In the genomic region with DNA sequence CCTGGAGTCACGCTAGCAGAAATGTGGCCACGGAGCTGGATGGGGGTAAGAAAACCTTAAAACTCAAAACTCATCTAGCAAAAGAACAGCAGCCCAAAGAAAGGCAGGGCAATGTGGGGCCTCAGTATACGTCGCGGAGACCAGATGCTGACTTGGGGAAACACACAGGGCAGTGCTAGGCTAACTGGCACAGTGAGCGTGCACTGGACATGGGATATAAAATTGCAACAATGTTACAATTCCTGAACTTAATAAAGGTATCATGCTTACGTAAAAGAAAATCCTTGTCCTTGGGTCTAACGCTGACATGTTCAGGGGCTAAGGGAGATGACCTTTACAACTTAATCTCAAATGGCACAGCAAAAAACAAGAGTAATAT, we compare ENCODE assay signal across 22 cellular contexts. TPM values are rescaled to one million over a fixed set of nuclear protein-coding genes. Genes with fewer than 3 reads are reported as not detected.
A peak's percentile ranks its signal among the peaks of the same experiment; 100 is the strongest.
DNase-seq lines count a peak whose midpoint lies in the region; ATAC-seq, FAIRE-seq and TF ChIP-seq lines count a peak whose summit lies in the region.
"Had no signal": no experiment of that assay in that cellular context is flagged by ENCODE, and none has a peak within 500 bp of the region (broad histone marks: within the 10 kb centered on the region; RNA-seq: fewer than 3 reads in every experiment).

No MANE protein-coding gene starts in this region.

- in situ Hi-C loops in HepG2 (cut with HindIII; ENCODE audit: extremely low pct_ligation_motif_present, low pct_unique_long_range_greater_than_20kb), result no loop called here

- no peaks in the 10 kb centered on the region for H3K79me2 ChIP-seq in HepG2 (ENCODE audit: insufficient read depth, low read length)
- peaks cover 29% of the 10 kb centered on the region for H3K79me2 ChIP-seq in hepatocyte

- H3K4me1 ChIP-seq in HepG2 (ENCODE audit: insufficient read depth, low read length) (peaks cover 13% of the 10 kb centered on the region), right lobe of liver (peaks cover 0 to 4% (median 0%) of the 10 kb centered on the region in 4 donors), gastroesophageal sphincter (peaks cover 14 to 100% (median 41%) of the 10 kb centered on the region in 3 donors), sigmoid colon (peaks cover 0 to 100% (median 96%) of the 10 kb centered on the region in 4 donors), hepatocyte (ENCODE audit: insufficient read depth) (peaks cover 23% of the 10 kb centered on the region)
- H3K4me1 ChIP-seq in CD8-positive, alpha-beta T cell (ENCODE audit: insufficient read depth, low read length), result no peaks in the 10 kb centered on the region

- H3K36me3 ChIP-seq in HepG2 (replicated peaks in 1 of 2; ENCODE audit: control insufficient read depth in 1 of 2, insufficient read depth in 2 of 2, low read length in 2 of 2) (no peaks in the 10 kb centered on the region), right lobe of liver (no peaks in the 10 kb centered on the region), gastroesophageal sphincter (peaks cover 0 to 5% of the 10 kb centered on the region in 2 donors), sigmoid colon (peaks cover 0 to 8% (median 3%) of the 10 kb centered on the region in 4 donors), hepatocyte (replicated peaks; ENCODE audit: insufficient read depth, low read depth) (no peaks in the 10 kb centered on the region)
- H3K36me3 ChIP-seq in CD8-positive, alpha-beta T cell (ENCODE audit: insufficient read depth, low read length), result no peaks in the 10 kb centered on the region
- H3K36me3 ChIP-seq: vagina had no signal

- H3K4me1 Mint-ChIP-seq in CD8-positive, alpha-beta T cell (ENCODE audit: low read depth), result no peaks in the 10 kb centered on the region
- H3K4me1 Mint-ChIP-seq: CD8-positive, alpha-beta memory T cell had no signal

- H3K27me3 ChIP-seq in HepG2 (ENCODE audit: control insufficient read depth in 1 of 2, insufficient read depth in 2 of 2, low read length in 2 of 2) (peaks cover 3 to 30% of the 10 kb centered on the region in 2 experiments; a peak in 2 of 5 replicates), right lobe of liver (no peaks in the 10 kb centered on the region), gastroesophageal sphincter (no peaks in the 10 kb centered on the region), sigmoid colon (no peaks in the 10 kb centered on the region), hepatocyte (no peaks in the 10 kb centered on the region)
- H3K27me3 ChIP-seq in CD8-positive, alpha-beta T cell (ENCODE audit: insufficient read depth, low read length), result no peaks in the 10 kb centered on the region
- H3K27me3 ChIP-seq: vagina had no signal

- intact Hi-C loops in HepG2 (cut with micrococcal nuclease; ENCODE audit: unreplicated experiment), result no loop called here
- intact Hi-C loops in right lobe of liver (cut with DNase I), result no loop called here
- intact Hi-C loops in sigmoid colon (cut with DNase I), result no loop called here
- intact Hi-C loops in CD8-positive, alpha-beta T cell (cut with DNase I, micrococcal nuclease), result no loop called here

- H3K27me3 Mint-ChIP-seq in CD8-positive, alpha-beta T cell (ENCODE audit: low read depth), result peaks cover 18% of the 10 kb centered on the region

- H3K27ac ChIP-seq in HepG2 (ENCODE audit: extremely low read length, insufficient read depth, low read length) (no peak overlapping the region), right lobe of liver (peak overlapping the region in 1 of 3 donors; percentile 22), gastroesophageal sphincter (peak overlapping the region in 3 of 4 donors; percentile 73 to 84 (median 73)), sigmoid colon (peak overlapping the region; percentile 70 to 98 (median 78)), hepatocyte (no peak overlapping the region)
- H3K27ac ChIP-seq in CD8-positive, alpha-beta T cell (ENCODE audit: low read depth, low read length), result no peak overlapping the region
- H3K27ac ChIP-seq: GM23248, vagina had no signal

- CTCF ChIA-PET in HepG2 (lab: Yijun Ruan, JAX; ENCODE audit: low intra/inter-chr PET ratio, low total read pairs), result no interaction called here
- CTCF ChIA-PET in CD8-positive, alpha-beta T cell (lab: Charles Lee), result no interaction called here

- no peak overlapping the region for H3K4me3 ChIP-seq in HepG2 (replicated peaks in 1 of 3; ENCODE audit: insufficient read depth in 1 of 3, low read depth in 2 of 3, low read length in 3 of 3)
- no peak overlapping the region for H3K4me3 ChIP-seq in right lobe of liver
- H3K4me3 ChIP-seq in gastroesophageal sphincter, result peak overlapping the region in 1 of 2 donors; percentile 9
- no peak overlapping the region for H3K4me3 ChIP-seq in sigmoid colon
- H3K4me3 ChIP-seq in hepatocyte, result no peak overlapping the region
- no peak overlapping the region for H3K4me3 ChIP-seq in CD8-positive, alpha-beta T cell (ENCODE audit: low read depth, low read length)
- H3K4me3 ChIP-seq: GM23248, K562, mucosa of descending colon had no signal

- POLR2A ChIA-PET in HepG2 (lab: Yijun Ruan, JAX), result no interaction called here
- POLR2A ChIA-PET in CD8-positive, alpha-beta T cell (lab: Charles Lee), result no interaction called here

- H3K9me2 ChIP-seq in hepatocyte (replicated peaks; ENCODE audit: insufficient read depth), result no peaks in the 10 kb centered on the region

- TF ChIP-seq EP300 in HepG2 (IDR thresholded peaks at IDR 0.05; ENCODE audit: low read depth in 2 of 2, low read length in 2 of 2), result no peak
- TF ChIP-seq EP300 in HepG2 (CRISPR knock-in tag; IDR thresholded peaks at IDR 0.05; ENCODE audit: borderline replicate concordance), result no peak
- TF ChIP-seq EP300 in gastroesophageal sphincter (IDR thresholded peaks at IDR 0.05), result no peak
- TF ChIP-seq EP300 in sigmoid colon (IDR thresholded peaks at IDR 0.05), result no peak

- H3K9me3 ChIP-seq in HepG2 (ENCODE audit: low read length) (no peaks in the 10 kb centered on the region), right lobe of liver (no peaks in the 10 kb centered on the region), gastroesophageal sphincter (no peaks in the 10 kb centered on the region), sigmoid colon (no peaks in the 10 kb centered on the region), hepatocyte (ENCODE audit: low read depth) (no peaks in the 10 kb centered on the region)
- H3K9me3 ChIP-seq in CD8-positive, alpha-beta T cell (ENCODE audit: low read length), result no peaks in the 10 kb centered on the region
- H3K9me3 ChIP-seq: mucosa of descending colon, vagina had no signal

- 60% methylated on average over 8 of the region's 8 CpGs for WGBS in HepG2 (ENCODE audit: low lambda C conversion rate)
- WGBS in right lobe of liver (ENCODE audit: insufficient coverage, low coverage, low lambda C conversion rate, missing lambda C conversion rate), result 71% methylated on average over 6 of the region's 8 CpGs
- 60 to 64% methylated on average over 6 of the region's 8 CpGs for WGBS in gastroesophageal sphincter (ENCODE audit: low coverage in 1 of 2), 2 donors
- WGBS in sigmoid colon, 2 donors, result 91 to 93% methylated on average over 8 of the region's 8 CpGs
- 87% methylated on average over 8 of the region's 8 CpGs for WGBS in hepatocyte (ENCODE audit: low lambda C conversion rate, missing lambda C conversion rate)

- no peak overlapping the region for H3K4me3 Mint-ChIP-seq in CD8-positive, alpha-beta T cell
- H3K4me3 Mint-ChIP-seq: CD8-positive, alpha-beta memory T cell had no signal

- H2AFZ ChIP-seq in HepG2 (ENCODE audit: low read length), result no peak overlapping the region
- no peak overlapping the region for H2AFZ ChIP-seq in hepatocyte
- H2AFZ ChIP-seq: GM23248 had no signal

- TF ChIP-seq CTCF in HepG2 (CRISPR knock-in tag; IDR thresholded peaks at IDR 0.05) (no peak), right lobe of liver (IDR thresholded peaks at IDR 0.05) (no peak), gastroesophageal sphincter (IDR thresholded peaks at IDR 0.05) (no peak), sigmoid colon (IDR thresholded peaks at IDR 0.05) (no peak), hepatocyte (IDR thresholded peaks at IDR 0.05; ENCODE audit: poor library complexity) (no peak)
- no peak for TF ChIP-seq CTCF in CD8-positive, alpha-beta T cell (IDR thresholded peaks at IDR 0.05)

- no peak overlapping the region for H3K27ac Mint-ChIP-seq in CD8-positive, alpha-beta T cell
- H3K27ac Mint-ChIP-seq: CD8-positive, alpha-beta memory T cell had no signal

- no TSS peak for BruUV-seq in HepG2 (replicated peaks; lab: Mats Ljungman, UMichigan)

- ATAC-seq in HepG2 (no peak), right lobe of liver (no peak), gastroesophageal sphincter (no peak), HG02840 (IDR thresholded peaks at IDR 0.05; ENCODE audit: low FRiP score, unreplicated experiment) (no peak)
- ATAC-seq in CD8-positive, alpha-beta T cell, result no peak
- ATAC-seq: K562, mucosa of descending colon had no signal

- DNase-seq in HepG2 (ENCODE audit: low spot score) (no peak), right lobe of liver (no peak), sigmoid colon (no peak), hepatocyte (ENCODE audit: low spot score) (no peak), SHP77 (lab: John Stamatoyannopoulos, UW) (no peak)
- DNase-seq in CD8-positive, alpha-beta T cell, result no peak
- DNase-seq: activated CD4-positive, alpha-beta T cell treated with anti-CD3 and anti-CD28 coated beads for 1 hour; activated effector memory CD4-positive, alpha-beta T cell treated with Interleukin-2 at 50 U/mL for 16 hours; amniotic stem cell; CD8-positive, alpha-beta memory T cell; DMS79 treated with DMSO at 0.1 percent for 48 hours; glutamatergic neuron; GM23248; mucosa of descending colon; MV-4-11; NCI-H526 treated with DMSO at 0.1 percent for 48 hours; SIG-M5 had no signal

- no peaks in the 10 kb centered on the region for H4K20me1 ChIP-seq in HepG2 (ENCODE audit: insufficient read depth, low read length)
- no peaks in the 10 kb centered on the region for H4K20me1 ChIP-seq in hepatocyte (ENCODE audit: insufficient read depth, poor library complexity, severe bottlenecking)

- TF ChIP-seq RAD21 in HepG2 (CRISPR knock-in tag; IDR thresholded peaks at IDR 0.05), result no peak

- no peaks in the 10 kb centered on the region for H3K36me3 Mint-ChIP-seq in CD8-positive, alpha-beta T cell
- H3K36me3 Mint-ChIP-seq: CD8-positive, alpha-beta memory T cell had no signal

- no peak for TF ChIP-seq POLR2A in HepG2 (IDR thresholded peaks at IDR 0.05; ENCODE audit: insufficient read depth in 1 of 2, low read depth in 2 of 2, low read length in 2 of 2)
- no peak for TF ChIP-seq POLR2A in right lobe of liver (IDR thresholded peaks at IDR 0.05)
- TF ChIP-seq POLR2A in gastroesophageal sphincter (IDR thresholded peaks at IDR 0.05), result no peak
- TF ChIP-seq POLR2A in sigmoid colon (IDR thresholded peaks at IDR 0.05), result no peak

- H3K4me2 ChIP-seq in HepG2 (ENCODE audit: low read depth, low read length), result no peak overlapping the region
- H3K4me2 ChIP-seq in hepatocyte, result no peak overlapping the region

- H3K9ac ChIP-seq in HepG2 (ENCODE audit: insufficient read depth, low read depth, low read length), result no peak overlapping the region
- H3K9ac ChIP-seq: GM23248 had no signal

- no peaks in the 10 kb centered on the region for H3K9me3 Mint-ChIP-seq in CD8-positive, alpha-beta T cell
- H3K9me3 Mint-ChIP-seq: CD8-positive, alpha-beta memory T cell had no signal

- FAIRE-seq in HepG2 (lab: Jason Lieb, UNC), result no peak
- FAIRE-seq: islet of Langerhans, K562 had no signal

RNA-seq across cellular contexts. Expression of a gene that starts 40.5 kb away (rescaled TPM):
- total RNA-seq in HepG2 (2016; rRNA removed; fragmentation: Illumina TruSeq; extraction: Trizol) (not detected in 2 replicates), right lobe of liver (10 to 100 TPM in 5 of 6 experiments, 1 to 10 TPM in 1; 8.0 to 89.8 (median 41.1) TPM), gastroesophageal sphincter (100 to 1,000 TPM; 278 to 618 (median 440) TPM), sigmoid colon (100 to 1,000 TPM; 235 to 598 (median 350) TPM), hepatocyte (223 and 269 TPM in 2 replicates)
- total RNA-seq in HepG2 (2016; cell fraction: cytosol; rRNA removed; fragmentation: Illumina TruSeq; extraction: Trizol; ENCODE audit: low read depth), result not detected in 2 replicates
- total RNA-seq in HepG2 (2016; cell fraction: insoluble cytoplasmic fraction; rRNA removed; fragmentation: Illumina TruSeq; extraction: Trizol), result not detected in 2 replicates
- total RNA-seq in HepG2 (2016; cell fraction: membrane; rRNA removed; fragmentation: Illumina TruSeq; extraction: Trizol), result not detected in 2 replicates
- not detected in 2 replicates for total RNA-seq in HepG2 (2016; cell fraction: nucleus; rRNA removed; fragmentation: Illumina TruSeq; extraction: Trizol)
- polyA plus RNA-seq in HepG2 (2011; rRNA removed) (0.03 TPM in 1 of 2 replicates, not detected in the other), sigmoid colon (10 to 100 TPM in 2 of 3 donors, 1 to 10 TPM in 1; 9.2 to 60.5 (median 10.8) TPM), hepatocyte (138 and 140 TPM in 2 replicates)
- not detected in 2 replicates for polyA plus RNA-seq in HepG2 (2011; cell fraction: cytosol; rRNA removed)
- 0.05 TPM in 1 of 2 replicates, not detected in the other for polyA plus RNA-seq in HepG2 (2011; cell fraction: nucleus; rRNA removed)
- polyA plus RNA-seq in HepG2 (2012), result not detected in 2 replicates
- polyA plus RNA-seq in HepG2 (2016; cell fraction: cytosol; fragmentation: Illumina TruSeq; extraction: Trizol; ENCODE audit: low read depth), result not detected in 2 replicates
- polyA plus RNA-seq in HepG2 (2016; cell fraction: insoluble cytoplasmic fraction; fragmentation: Illumina TruSeq; extraction: Trizol; ENCODE audit: low read depth), result not detected in 2 replicates
- polyA plus RNA-seq in HepG2 (2016; cell fraction: membrane; fragmentation: Illumina TruSeq; extraction: Trizol; ENCODE audit: low read depth), result not detected in 2 replicates
- polyA plus RNA-seq in HepG2 (2016; cell fraction: nucleus; fragmentation: Illumina TruSeq; extraction: Trizol; ENCODE audit: insufficient read depth, low read depth), result not detected in 2 replicates
- polyA minus RNA-seq in HepG2 (2011; rRNA and poly(A)+ RNA removed; ENCODE audit: low replicate concordance), result 10.2 TPM in 1 of 2 replicates, not detected in the other
- polyA minus RNA-seq in HepG2 (2011; cell fraction: cytosol; rRNA and poly(A)+ RNA removed), result not detected in 2 replicates
- polyA minus RNA-seq in HepG2 (2011; cell fraction: nucleus; rRNA and poly(A)+ RNA removed), result 0.13 TPM in 1 of 2 replicates, not detected in the other
- not detected for total RNA-seq in CD8-positive, alpha-beta T cell
- total RNA-seq: CD8-positive, alpha-beta memory T cell had no signal
- polyA plus RNA-seq: CD8-positive, alpha-beta memory T cell; K562 had no signal

RNA-seq across cellular contexts. Expression of a gene that starts 40.7 kb away (rescaled TPM):
- total RNA-seq in HepG2 (2016; rRNA removed; fragmentation: Illumina TruSeq; extraction: Trizol) (0.15 and 0.22 TPM in 2 replicates), right lobe of liver (10 to 100 TPM in 5 of 6 experiments, 1 to 10 TPM in 1; 8.4 to 65.8 (median 42.5) TPM), gastroesophageal sphincter (100 to 1,000 TPM; 478 to 945 (median 543) TPM), sigmoid colon (1,000 to 10,000 TPM in 1 of 4 donors, 100 to 1,000 TPM in 3; 306 to 1,039 (median 489) TPM), hepatocyte (126 and 171 TPM in 2 replicates)
- total RNA-seq in HepG2 (2016; cell fraction: cytosol; rRNA removed; fragmentation: Illumina TruSeq; extraction: Trizol; ENCODE audit: low read depth), result not detected in 2 replicates
- 0.15 and 0.35 TPM in 2 replicates for total RNA-seq in HepG2 (2016; cell fraction: insoluble cytoplasmic fraction; rRNA removed; fragmentation: Illumina TruSeq; extraction: Trizol)
- total RNA-seq in HepG2 (2016; cell fraction: membrane; rRNA removed; fragmentation: Illumina TruSeq; extraction: Trizol), result not detected in 2 replicates
- total RNA-seq in HepG2 (2016; cell fraction: nucleus; rRNA removed; fragmentation: Illumina TruSeq; extraction: Trizol), result 1.3 TPM in 1 of 2 replicates, not detected in the other
- polyA plus RNA-seq in HepG2 (2011; rRNA removed) (1.0 and 1.9 TPM in 2 replicates), sigmoid colon (10 to 100 TPM; 24.0 to 83.5 (median 25.2) TPM), hepatocyte (220 and 221 TPM in 2 replicates)
- polyA plus RNA-seq in HepG2 (2011; cell fraction: cytosol; rRNA removed), result 0.56 and 1.6 TPM in 2 replicates
- 1.2 and 4.2 TPM in 2 replicates for polyA plus RNA-seq in HepG2 (2011; cell fraction: nucleus; rRNA removed)
- 0.25 and 0.92 TPM in 2 replicates for polyA plus RNA-seq in HepG2 (2012)
- 0.21 TPM in 1 of 2 replicates, not detected in the other for polyA plus RNA-seq in HepG2 (2016; cell fraction: cytosol; fragmentation: Illumina TruSeq; extraction: Trizol; ENCODE audit: low read depth)
- polyA plus RNA-seq in HepG2 (2016; cell fraction: insoluble cytoplasmic fraction; fragmentation: Illumina TruSeq; extraction: Trizol; ENCODE audit: low read depth), result 0.19 and 0.68 TPM in 2 replicates
- polyA plus RNA-seq in HepG2 (2016; cell fraction: membrane; fragmentation: Illumina TruSeq; extraction: Trizol; ENCODE audit: low read depth), result 0.21 and 0.27 TPM in 2 replicates
- 0.37 TPM in 1 of 2 replicates, not detected in the other for polyA plus RNA-seq in HepG2 (2016; cell fraction: nucleus; fragmentation: Illumina TruSeq; extraction: Trizol; ENCODE audit: insufficient read depth, low read depth)
- 3.0 and 8.4 TPM in 2 replicates for polyA minus RNA-seq in HepG2 (2011; rRNA and poly(A)+ RNA removed; ENCODE audit: low replicate concordance)
- polyA minus RNA-seq in HepG2 (2011; cell fraction: cytosol; rRNA and poly(A)+ RNA removed), result 0.97 and 1.9 TPM in 2 replicates
- 0.75 and 1.4 TPM in 2 replicates for polyA minus RNA-seq in HepG2 (2011; cell fraction: nucleus; rRNA and poly(A)+ RNA removed)
- not detected for total RNA-seq in CD8-positive, alpha-beta T cell
- total RNA-seq: CD8-positive, alpha-beta memory T cell had no signal
- polyA plus RNA-seq: CD8-positive, alpha-beta memory T cell had no signal

Comparison
In these comparisons a context has a peak if more than half of its experiments do, and no peak if none do; other contexts are left out.
1. RNA of a gene that starts 40.5 kb away (total RNA-seq): 278 to 618 TPM in gastroesophageal sphincter, 235 to 598 TPM in sigmoid colon, 223 to 269 TPM in hepatocyte and 8.0 to 89.8 TPM in right lobe of liver; not detected in HepG2 and not detected in CD8-positive, alpha-beta T cell; every median in the first group is over 4 times any median in the second.
2. H3K27ac ChIP-seq: peak in gastroesophageal sphincter (3 of 4) and sigmoid colon (4 of 4); none in HepG2 (single experiment), hepatocyte (single experiment) and CD8-positive, alpha-beta T cell (single experiment).